In genomic region chr12:54005853-54006699, GRCh38 we compare ENCODE assay signal across 8 cellular contexts. TPM values are rescaled to one million over a fixed set of nuclear protein-coding genes. Genes with fewer than 3 reads are reported as not detected.
DNase-seq lines count a peak whose midpoint lies in the region; ATAC-seq and TF ChIP-seq lines count a peak whose summit lies in the region.

No MANE protein-coding gene starts in this region.

- peak; percentile 67 for ATAC-seq in GM21717 (IDR thresholded peaks at IDR 0.05; ENCODE audit: unreplicated experiment)
- ATAC-seq in body of pancreas: peak; percentile 83
- no peak for ATAC-seq in GM19452 (IDR thresholded peaks at IDR 0.05; ENCODE audit: unreplicated experiment)

- peaks cover 17% of the 10 kb centered on the region for H3K4me1 ChIP-seq in body of pancreas

- peaks cover 53 to 79% (median 76%) of the 10 kb centered on the region in 3 donors for H3K27me3 Mint-ChIP-seq in immature natural killer cell (ENCODE audit: low read depth in 3 of 3)

- peak; percentile 88 to 97 (median 95) for TF ChIP-seq CTCF in body of pancreas (IDR thresholded peaks at IDR 0.05)

- H3K27ac Mint-ChIP-seq in immature natural killer cell: peak overlapping the region in 2 of 6 donors; percentile 26 to 45

- no peak overlapping the region for H3K4me3 ChIP-seq in body of pancreas

- H3K36me3 Mint-ChIP-seq in immature natural killer cell: no peaks in the 10 kb centered on the region

- peak overlapping the region; percentile 76 to 86 (median 84) for H3K4me3 Mint-ChIP-seq in immature natural killer cell

- H3K36me3 ChIP-seq in body of pancreas (replicated peaks in 1 of 2; ENCODE audit: insufficient read depth in 1 of 2, low read depth in 2 of 2): no peaks in the 10 kb centered on the region

- H3K27ac ChIP-seq in body of pancreas: no peak overlapping the region

- peaks cover 14 to 27% of the 10 kb centered on the region in 2 donors for H3K4me1 Mint-ChIP-seq in immature natural killer cell

- H3K27me3 ChIP-seq in body of pancreas: peaks cover 0 to 72% of the 10 kb centered on the region in 2 donors

- DNase-seq in DMS 273 (lab: John Stamatoyannopoulos, UW; ENCODE audit: unreplicated experiment) (peak; percentile 90), NCI-H1092 (lab: John Stamatoyannopoulos, UW) (peak; percentile 81), UCSD-AML1 (lab: John Stamatoyannopoulos, UW; ENCODE audit: unreplicated experiment) (peak; percentile 83), body of pancreas (peak; percentile 86 to 93 (median 90)), immature natural killer cell (peak; percentile 80 to 85 (median 82)), smooth muscle cell of the brain vasculature (ENCODE audit: low read depth, low spot score) (peak; percentile 24)

- peaks cover 0 to 6% (median 0%) of the 10 kb centered on the region in 6 donors for H3K9me3 Mint-ChIP-seq in immature natural killer cell

- TF ChIP-seq POLR2A in body of pancreas (IDR thresholded peaks at IDR 0.05): no peak

- 6% methylated on average over 39 to 48 of the region's 48 CpGs for WGBS in body of pancreas, 2 donors

- intact Hi-C loops in body of pancreas (cut with DNase I): no loop called here

- H3K9me3 ChIP-seq in body of pancreas: no peaks in the 10 kb centered on the region

RNA-seq across cellular contexts. Expression of gene HOXC8, which starts 2.7 kb away (rescaled TPM):
- total RNA-seq in body of pancreas: not detected
- polyA plus RNA-seq in immature natural killer cell: not detected

RNA-seq across cellular contexts. Expression of gene HOXC9, which starts 6.1 kb away (rescaled TPM):
- total RNA-seq in body of pancreas: not detected
- not detected for polyA plus RNA-seq in immature natural killer cell

RNA-seq across cellular contexts. Expression of gene HOXC10, which starts 21.1 kb away (rescaled TPM):
- total RNA-seq in body of pancreas: not detected
- polyA plus RNA-seq in immature natural killer cell: not detected

RNA-seq across cellular contexts. Expression of gene HOXC6, which starts 22.2 kb away (rescaled TPM):
- total RNA-seq in body of pancreas: not detected
- not detected for polyA plus RNA-seq in immature natural killer cell

RNA-seq across cellular contexts. Expression of gene HOXC5, which starts 26.8 kb away (rescaled TPM):
- not detected for total RNA-seq in body of pancreas
- not detected for polyA plus RNA-seq in immature natural killer cell

Comparison
In these comparisons a context has a peak if more than half of its experiments do, and no peak if none do; other contexts are left out.
1. DNase-seq: peak in every context shown above with its lines; median percentile 90 in DMS 273; 90 in body of pancreas; 83 in UCSD-AML1; 82 in immature natural killer cell; 81 in NCI-H1092; 24 in smooth muscle cell of the brain vasculature.